ENCODE assay signal across 1 cellular context in the genomic region with DNA sequence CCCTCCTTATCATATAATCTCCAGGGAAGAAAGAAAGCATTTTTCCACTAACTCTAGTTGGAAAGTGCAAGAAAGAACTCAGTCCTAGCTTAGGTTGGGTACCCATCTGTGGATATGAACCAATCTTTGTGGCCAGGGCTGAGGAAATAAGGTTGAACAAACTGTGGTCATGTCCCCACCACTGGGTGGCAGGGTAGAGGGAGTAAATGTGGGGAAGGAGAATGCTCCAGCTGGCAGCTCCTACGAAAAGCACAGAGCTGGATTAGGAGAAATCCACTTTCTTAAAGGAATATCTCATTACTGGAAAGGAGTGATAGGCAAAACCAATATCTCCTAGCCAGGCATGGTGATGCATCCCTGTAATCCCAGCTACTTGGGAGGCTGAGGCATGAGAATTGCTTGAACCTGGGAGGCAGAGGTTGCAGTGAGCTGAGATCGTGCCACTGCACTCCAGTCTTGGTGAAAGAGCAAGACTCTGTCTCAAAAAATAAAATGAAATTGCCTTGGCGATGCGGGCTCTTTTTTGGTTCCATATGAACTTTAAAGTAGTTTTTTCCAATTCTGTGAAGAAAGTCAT.
TF ChIP-seq lines count a peak whose summit lies in the region.

No MANE protein-coding gene starts in this region.

TF ChIP-seq in H1, 55 proteins besides CTCF, POLR2A, EP300 and RAD21:
- TF ChIP-seq, protein P1, sequence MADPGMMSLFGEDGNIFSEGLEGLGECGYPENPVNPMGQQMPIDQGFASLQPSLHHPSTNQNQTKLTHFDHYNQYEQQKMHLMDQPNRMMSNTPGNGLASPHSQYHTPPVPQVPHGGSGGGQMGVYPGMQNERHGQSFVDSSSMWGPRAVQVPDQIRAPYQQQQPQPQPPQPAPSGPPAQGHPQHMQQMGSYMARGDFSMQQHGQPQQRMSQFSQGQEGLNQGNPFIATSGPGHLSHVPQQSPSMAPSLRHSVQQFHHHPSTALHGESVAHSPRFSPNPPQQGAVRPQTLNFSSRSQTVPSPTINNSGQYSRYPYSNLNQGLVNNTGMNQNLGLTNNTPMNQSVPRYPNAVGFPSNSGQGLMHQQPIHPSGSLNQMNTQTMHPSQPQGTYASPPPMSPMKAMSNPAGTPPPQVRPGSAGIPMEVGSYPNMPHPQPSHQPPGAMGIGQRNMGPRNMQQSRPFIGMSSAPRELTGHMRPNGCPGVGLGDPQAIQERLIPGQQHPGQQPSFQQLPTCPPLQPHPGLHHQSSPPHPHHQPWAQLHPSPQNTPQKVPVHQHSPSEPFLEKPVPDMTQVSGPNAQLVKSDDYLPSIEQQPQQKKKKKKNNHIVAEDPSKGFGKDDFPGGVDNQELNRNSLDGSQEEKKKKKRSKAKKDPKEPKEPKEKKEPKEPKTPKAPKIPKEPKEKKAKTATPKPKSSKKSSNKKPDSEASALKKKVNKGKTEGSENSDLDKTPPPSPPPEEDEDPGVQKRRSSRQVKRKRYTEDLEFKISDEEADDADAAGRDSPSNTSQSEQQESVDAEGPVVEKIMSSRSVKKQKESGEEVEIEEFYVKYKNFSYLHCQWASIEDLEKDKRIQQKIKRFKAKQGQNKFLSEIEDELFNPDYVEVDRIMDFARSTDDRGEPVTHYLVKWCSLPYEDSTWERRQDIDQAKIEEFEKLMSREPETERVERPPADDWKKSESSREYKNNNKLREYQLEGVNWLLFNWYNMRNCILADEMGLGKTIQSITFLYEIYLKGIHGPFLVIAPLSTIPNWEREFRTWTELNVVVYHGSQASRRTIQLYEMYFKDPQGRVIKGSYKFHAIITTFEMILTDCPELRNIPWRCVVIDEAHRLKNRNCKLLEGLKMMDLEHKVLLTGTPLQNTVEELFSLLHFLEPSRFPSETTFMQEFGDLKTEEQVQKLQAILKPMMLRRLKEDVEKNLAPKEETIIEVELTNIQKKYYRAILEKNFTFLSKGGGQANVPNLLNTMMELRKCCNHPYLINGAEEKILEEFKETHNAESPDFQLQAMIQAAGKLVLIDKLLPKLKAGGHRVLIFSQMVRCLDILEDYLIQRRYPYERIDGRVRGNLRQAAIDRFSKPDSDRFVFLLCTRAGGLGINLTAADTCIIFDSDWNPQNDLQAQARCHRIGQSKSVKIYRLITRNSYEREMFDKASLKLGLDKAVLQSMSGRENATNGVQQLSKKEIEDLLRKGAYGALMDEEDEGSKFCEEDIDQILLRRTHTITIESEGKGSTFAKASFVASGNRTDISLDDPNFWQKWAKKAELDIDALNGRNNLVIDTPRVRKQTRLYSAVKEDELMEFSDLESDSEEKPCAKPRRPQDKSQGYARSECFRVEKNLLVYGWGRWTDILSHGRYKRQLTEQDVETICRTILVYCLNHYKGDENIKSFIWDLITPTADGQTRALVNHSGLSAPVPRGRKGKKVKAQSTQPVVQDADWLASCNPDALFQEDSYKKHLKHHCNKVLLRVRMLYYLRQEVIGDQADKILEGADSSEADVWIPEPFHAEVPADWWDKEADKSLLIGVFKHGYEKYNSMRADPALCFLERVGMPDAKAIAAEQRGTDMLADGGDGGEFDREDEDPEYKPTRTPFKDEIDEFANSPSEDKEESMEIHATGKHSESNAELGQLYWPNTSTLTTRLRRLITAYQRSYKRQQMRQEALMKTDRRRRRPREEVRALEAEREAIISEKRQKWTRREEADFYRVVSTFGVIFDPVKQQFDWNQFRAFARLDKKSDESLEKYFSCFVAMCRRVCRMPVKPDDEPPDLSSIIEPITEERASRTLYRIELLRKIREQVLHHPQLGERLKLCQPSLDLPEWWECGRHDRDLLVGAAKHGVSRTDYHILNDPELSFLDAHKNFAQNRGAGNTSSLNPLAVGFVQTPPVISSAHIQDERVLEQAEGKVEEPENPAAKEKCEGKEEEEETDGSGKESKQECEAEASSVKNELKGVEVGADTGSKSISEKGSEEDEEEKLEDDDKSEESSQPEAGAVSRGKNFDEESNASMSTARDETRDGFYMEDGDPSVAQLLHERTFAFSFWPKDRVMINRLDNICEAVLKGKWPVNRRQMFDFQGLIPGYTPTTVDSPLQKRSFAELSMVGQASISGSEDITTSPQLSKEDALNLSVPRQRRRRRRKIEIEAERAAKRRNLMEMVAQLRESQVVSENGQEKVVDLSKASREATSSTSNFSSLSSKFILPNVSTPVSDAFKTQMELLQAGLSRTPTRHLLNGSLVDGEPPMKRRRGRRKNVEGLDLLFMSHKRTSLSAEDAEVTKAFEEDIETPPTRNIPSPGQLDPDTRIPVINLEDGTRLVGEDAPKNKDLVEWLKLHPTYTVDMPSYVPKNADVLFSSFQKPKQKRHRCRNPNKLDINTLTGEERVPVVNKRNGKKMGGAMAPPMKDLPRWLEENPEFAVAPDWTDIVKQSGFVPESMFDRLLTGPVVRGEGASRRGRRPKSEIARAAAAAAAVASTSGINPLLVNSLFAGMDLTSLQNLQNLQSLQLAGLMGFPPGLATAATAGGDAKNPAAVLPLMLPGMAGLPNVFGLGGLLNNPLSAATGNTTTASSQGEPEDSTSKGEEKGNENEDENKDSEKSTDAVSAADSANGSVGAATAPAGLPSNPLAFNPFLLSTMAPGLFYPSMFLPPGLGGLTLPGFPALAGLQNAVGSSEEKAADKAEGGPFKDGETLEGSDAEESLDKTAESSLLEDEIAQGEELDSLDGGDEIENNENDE (IDR thresholded peaks at IDR 0.05; ENCODE audit: insufficient replicate concordance, low read length) = no peak
- TF ChIP-seq BACH1 (IDR thresholded peaks at IDR 0.05; ENCODE audit: low read length) (no peak), GTF2F1 (IDR thresholded peaks at IDR 0.05; ENCODE audit: borderline replicate concordance, low read depth, low read length) (no peak), HDAC6 (IDR thresholded peaks at IDR 0.05; ENCODE audit: low read depth, low read length) (no peak), NRF1 (IDR thresholded peaks at IDR 0.05; ENCODE audit: low read depth, low read length) (no peak), TCF12 (IDR thresholded peaks at IDR 0.05; ENCODE audit: low read depth, low read length) (no peak), PHF8 (conservative IDR thresholded peaks at IDR 0.05; ENCODE audit: low read depth, low read length) (no peak), ATF2 (IDR thresholded peaks at IDR 0.05; ENCODE audit: low read length) (no peak), USF2 (IDR thresholded peaks at IDR 0.05; ENCODE audit: low read length) (no peak), POLR2AphosphoS5 (IDR thresholded peaks at IDR 0.05; ENCODE audit: low read depth, low read length) (no peak), KDM4A (IDR thresholded peaks at IDR 0.05; ENCODE audit: low read depth, low read length, severe bottlenecking) (no peak), HDAC2 (IDR thresholded peaks at IDR 0.05; ENCODE audit: borderline replicate concordance in 1 of 2, low read depth in 2 of 2, low read length in 2 of 2) (no peak)
